In genomic region chr5:60415443-60415842, GRCh38 we compare ENCODE assay signal across 25 cellular contexts.
DNase-seq lines count a peak whose midpoint lies in the region; ATAC-seq, FAIRE-seq and TF ChIP-seq lines count a peak whose summit lies in the region.
"Had no signal": no experiment of that assay in that cellular context is flagged by ENCODE, and none has a peak within 500 bp of the region (broad histone marks: within the 10 kb centered on the region; RNA-seq: fewer than 3 reads in every experiment).

No MANE protein-coding gene starts in this region.

- H3K9me3 ChIP-seq in right atrium auricular region (peaks cover 0 to 4% of the 10 kb centered on the region in 2 donors), RWPE2 (ENCODE audit: severe bottlenecking) (no peaks in the 10 kb centered on the region), kidney (ENCODE audit: control insufficient read depth in 1 of 2, low read length in 2 of 2) (no peaks in the 10 kb centered on the region), testis (no peaks in the 10 kb centered on the region)
- H3K9me3 ChIP-seq: BE2C, HAP-1 had no signal

- TF ChIP-seq POLR2A in testis (IDR thresholded peaks at IDR 0.05) = no peak

- no peak for FAIRE-seq in kidney (lab: Jason Lieb, UNC)
- FAIRE-seq: A549, D721Med, GM12878, H54 had no signal

- H3K4me3 ChIP-seq in right atrium auricular region (no peak overlapping the region), RWPE2 (ENCODE audit: severe bottlenecking) (no peak overlapping the region), kidney (ENCODE audit: low read length in 2 of 2) (no peak overlapping the region), testis (peak overlapping the region; percentile 6 to 45)
- H3K4me3 ChIP-seq: A549; BLaER1 treated with 17β-estradiol and CSF1 and Interleukin-3, amounts not matched to agents 10 nM and 100 nM; GM12878; HAP-1 had no signal

- H3K27ac ChIP-seq in right atrium auricular region = no peak overlapping the region
- H3K27ac ChIP-seq in RWPE2 (ENCODE audit: poor library complexity, severe bottlenecking) = no peak overlapping the region
- peak overlapping the region in 1 of 2 donors; percentile 37 for H3K27ac ChIP-seq in kidney (ENCODE audit: low read depth in 2 of 2, low read length in 2 of 2)
- no peak overlapping the region for H3K27ac ChIP-seq in testis
- H3K27ac ChIP-seq: A549; BLaER1 treated with 17β-estradiol and CSF1 and Interleukin-3, amounts not matched to agents 10 nM and 100 nM had no signal

- no peak for ATAC-seq in Right ventricle myocardium inferior
- ATAC-seq in RWPE2 (ENCODE audit: low read depth) = no peak
- ATAC-seq: A549, GM12878 had no signal

- intact Hi-C loops in Right ventricle myocardium inferior (cut with DNase I) = no loop called here
- intact Hi-C loops in kidney (cut with DNase I) = no loop called here
- intact Hi-C loops in testis (cut with DNase I; ENCODE audit: low total_unique reads) = no loop called here

- H3K36me3 ChIP-seq in right atrium auricular region = no peaks in the 10 kb centered on the region
- H3K36me3 ChIP-seq in RWPE2 (ENCODE audit: low read depth) = no peaks in the 10 kb centered on the region
- H3K36me3 ChIP-seq in kidney (ENCODE audit: control insufficient read depth in 1 of 2, insufficient read depth in 2 of 2, low read length in 2 of 2) = no peaks in the 10 kb centered on the region
- no peaks in the 10 kb centered on the region for H3K36me3 ChIP-seq in testis (ENCODE audit: low read depth, missing control alignments)
- H3K36me3 ChIP-seq: BE2C; BLaER1 treated with 17β-estradiol and CSF1 and Interleukin-3, amounts not matched to agents 10 nM and 100 nM; HAP-1 had no signal

- H3K4me1 ChIP-seq in right atrium auricular region (no peaks in the 10 kb centered on the region), RWPE2 (ENCODE audit: insufficient read depth, poor library complexity, severe bottlenecking) (no peaks in the 10 kb centered on the region), kidney (ENCODE audit: control insufficient read depth in 1 of 2, insufficient read depth in 1 of 2, low read depth in 1 of 2, low read length in 2 of 2) (no peaks in the 10 kb centered on the region), testis (no peaks in the 10 kb centered on the region)
- H3K4me1 ChIP-seq: BE2C, HAP-1 had no signal

- H3K27me3 ChIP-seq in right atrium auricular region (no peaks in the 10 kb centered on the region), RWPE2 (ENCODE audit: insufficient read depth, poor library complexity, severe bottlenecking) (peaks cover 5% of the 10 kb centered on the region), testis (no peaks in the 10 kb centered on the region)
- H3K27me3 ChIP-seq: BE2C; BLaER1 treated with 17β-estradiol and CSF1 and Interleukin-3, amounts not matched to agents 10 nM and 100 nM had no signal

- TF ChIP-seq CTCF in right atrium auricular region (IDR thresholded peaks at IDR 0.05) = no peak
- TF ChIP-seq CTCF in RWPE2 (IDR thresholded peaks at IDR 0.05; ENCODE audit: poor library complexity, severe bottlenecking) = no peak
- TF ChIP-seq CTCF in kidney (IDR thresholded peaks at IDR 0.05; ENCODE audit: borderline replicate concordance, extremely low read depth, insufficient read depth) = no peak
- TF ChIP-seq CTCF in testis (IDR thresholded peaks at IDR 0.05) = no peak

- H3K9ac ChIP-seq in kidney (ENCODE audit: low read length in 2 of 2) = no peak overlapping the region
- H3K9ac ChIP-seq: BLaER1 treated with 17β-estradiol and CSF1 and Interleukin-3, amounts not matched to agents 10 nM and 100 nM had no signal

- DNase-seq in Right ventricle myocardium inferior (ENCODE audit: missing footprints) (peak; percentile 57), right atrium auricular region (ENCODE audit: low spot score) (no peak), RWPE2 (ENCODE audit: low spot score) (peak; percentile 58), kidney (peak; percentile 65), testis (peak; percentile 20), GM19238 (ENCODE audit: insufficient read length, low spot score) (no peak), NCI-H1092 treated with DMSO at 0.1 percent for 48 hours (lab: John Stamatoyannopoulos, UW) (no peak)
- DNase-seq: 8988T; ACHN; AML-193; BE2C; CD4-positive, alpha-beta T cell; CD8-positive, alpha-beta memory T cell; DMS 273 treated with DMSO at 0.1 percent for 48 hours; DMS79; EL; GDM1; GOT3; HFFc6 had no signal

- WGBS in testis, 2 donors = 85 to 97% methylated on average over 6 to 23 of the region's 23 CpGs

Comparison
In these comparisons a context has a peak if more than half of its experiments do, and no peak if none do; other contexts are left out.
1. DNase-seq: peak in Right ventricle myocardium inferior (single experiment), RWPE2 (single experiment), kidney (single experiment) and testis (single experiment); none in right atrium auricular region (single experiment), GM19238 (single experiment) and NCI-H1092 treated with DMSO at 0.1 percent for 48 hours (single experiment).
2. H3K4me3 ChIP-seq: peak in testis (2 of 2); none in right atrium auricular region (0 of 2), RWPE2 (single experiment) and kidney (0 of 2).